In genomic region chr6:42029062-42029685, GRCh38 we compare ENCODE assay signal across 13 cellular contexts. TPM values are rescaled to one million over a fixed set of nuclear protein-coding genes. Genes with fewer than 3 reads are reported as not detected.
DNase-seq lines count a peak whose midpoint lies in the region; ATAC-seq, FAIRE-seq and TF ChIP-seq lines count a peak whose summit lies in the region.
"Had no signal": no experiment of that assay in that cellular context is flagged by ENCODE, and none has a peak within 500 bp of the region (broad histone marks: within the 10 kb centered on the region; RNA-seq: fewer than 3 reads in every experiment).

No MANE protein-coding gene starts in this region.

- no peak overlapping the region for H2AFZ ChIP-seq in H1 (ENCODE audit: low read length)

- DNase-seq in activated naive CD4-positive, alpha-beta T cell treated with anti-CD3 and anti-CD28 coated beads for 36 hours = no peak
- DNase-seq in activated naive CD4-positive, alpha-beta T cell (lab: John Stamatoyannopoulos, UW) = no peak
- DNase-seq in T-cell (no peak), H1 (ENCODE audit: low read depth in 1 of 2, low spot score in 2 of 2) (no peak), glomerular visceral epithelial cell (ENCODE audit: extremely low spot score) (no peak)
- DNase-seq in activated CD4-positive, CD25-positive, alpha-beta regulatory T cell (lab: John Stamatoyannopoulos, UW) = no peak
- DNase-seq: activated gamma-delta T cell treated with Interleukin-2 at 50 U/mL for 16 hours; central memory CD4-positive, alpha-beta T cell; upper lobe of right lung had no signal

- H3K4me3 Mint-ChIP-seq in activated naive CD4-positive, alpha-beta T cell treated with anti-CD3 and anti-CD28 coated beads for 36 hours = peak overlapping the region; percentile 68
- H3K4me3 Mint-ChIP-seq in T-cell = peak overlapping the region in 2 of 3 donors; percentile 62 to 81
- H3K4me3 Mint-ChIP-seq in stimulated activated memory B cell treated with anti-CD40 and anti-IgM and Interleukin-4, amounts not matched to agents 10 μg/mL and 1 μg/mL and 100 μg/mL, for 72 hours = no peak overlapping the region

- H3K36me3 Mint-ChIP-seq in activated naive CD4-positive, alpha-beta T cell treated with anti-CD3 and anti-CD28 coated beads for 36 hours (ENCODE audit: low read depth) = peaks cover 48% of the 10 kb centered on the region
- H3K36me3 Mint-ChIP-seq in T-cell = peaks cover 47% of the 10 kb centered on the region
- H3K36me3 Mint-ChIP-seq in stimulated activated memory B cell treated with anti-CD40 and anti-IgM and Interleukin-4, amounts not matched to agents 10 μg/mL and 1 μg/mL and 100 μg/mL, for 72 hours = peaks cover 8% of the 10 kb centered on the region

- TF ChIP-seq RAD21 in H1 (IDR thresholded peaks at IDR 0.05 in 1 of 2, conservative IDR thresholded peaks at IDR 0.05 in 1 of 2; ENCODE audit: low read depth in 2 of 2, low read length in 2 of 2) = no peak

- no peaks in the 10 kb centered on the region for H3K23me2 ChIP-seq in H1 (ENCODE audit: low read depth, low read length)

- no peak overlapping the region for H3K4ac ChIP-seq in H1 (replicated peaks; ENCODE audit: insufficient read length, low read depth, low read length)

- no peak overlapping the region for H4K91ac ChIP-seq in H1 (replicated peaks; ENCODE audit: insufficient read length, low read length)

- H3K4me1 Mint-ChIP-seq in activated naive CD4-positive, alpha-beta T cell treated with anti-CD3 and anti-CD28 coated beads for 36 hours (ENCODE audit: low read depth) = peaks cover 90% of the 10 kb centered on the region
- peaks cover 87 to 94% (median 89%) of the 10 kb centered on the region in 3 donors for H3K4me1 Mint-ChIP-seq in T-cell
- H3K4me1 Mint-ChIP-seq in stimulated activated memory B cell treated with anti-CD40 and anti-IgM and Interleukin-4, amounts not matched to agents 10 μg/mL and 1 μg/mL and 100 μg/mL, for 72 hours = peaks cover 81% of the 10 kb centered on the region

- H3K4me3 ChIP-seq in H1 (ENCODE audit: extremely low read depth in 1 of 4, insufficient read depth in 2 of 4, low read depth in 3 of 4, low read length in 4 of 4) = no peak overlapping the region
- H3K4me3 ChIP-seq: upper lobe of right lung had no signal

- no peak for FAIRE-seq in H1 (lab: Jason Lieb, UNC)
- FAIRE-seq: keratinocyte had no signal

- H3K27ac ChIP-seq in H1 (ENCODE audit: low read depth, low read length) = no peak overlapping the region
- H3K27ac ChIP-seq: epithelial cell of prostate had no signal

- no peak for TF ChIP-seq CTCF in H1 (IDR thresholded peaks at IDR 0.05; ENCODE audit: control extremely low read depth in 1 of 3, insufficient read depth in 1 of 3, low read depth in 1 of 3, low read length in 3 of 3)

- H3K4me2 ChIP-seq in H1 (ENCODE audit: insufficient read depth in 1 of 2, low read depth in 2 of 2, low read length in 2 of 2) = no peak overlapping the region

- CTCF ChIA-PET in activated naive CD4-positive, alpha-beta T cell treated with anti-CD3 and anti-CD28 coated beads for 36 hours (lab: Charles Lee) = interaction anchor here (0.7 to 3.9 kb wide), 9 partner anchors 11 to 108 kb away, joined by 3 to 17 read pairs (median 4); partner anchors contain the start of gene MED20
- CTCF ChIA-PET in T-cell (lab: Charles Lee) (interaction anchor here in 1 of 2 donors (0.7 to 1.0 kb wide), 3 partner anchors 10 to 519 kb away, joined by 3 to 7 read pairs (median 5); no protein-coding TSS in a partner anchor), H1 (lab: Charles Lee; ENCODE audit: partially characterized antibody) (interaction anchor here (0.6 to 7.6 kb wide), 7 partner anchors 13 to 1073 kb away, joined by 3 to 56 read pairs (median 4); no protein-coding TSS in a partner anchor)

- no peak overlapping the region for H3K9ac ChIP-seq in H1 (replicated peaks in 1 of 4; ENCODE audit: extremely low read depth in 1 of 4, low read depth in 3 of 4, low read length in 3 of 4)

- peaks cover 4 to 8% (median 7%) of the 10 kb centered on the region in 4 experiments; a peak in 5 of 7 replicates for H3K4me1 ChIP-seq in H1 (replicated peaks in 1 of 4; ENCODE audit: control insufficient read depth in 3 of 4, insufficient read depth in 4 of 4, low read length in 3 of 4)

- no peak overlapping the region for H2BK15ac ChIP-seq in H1 (ENCODE audit: low read length)

- H2BK120ac ChIP-seq in H1 (replicated peaks; ENCODE audit: low read depth, low read length) = no peak overlapping the region

- intact Hi-C loops in activated naive CD4-positive, alpha-beta T cell treated with anti-CD3 and anti-CD28 coated beads for 36 hours (cut with micrococcal nuclease) = no loop called here

- H4K20me1 ChIP-seq in H1 (replicated peaks in 1 of 2; ENCODE audit: control insufficient read depth in 1 of 2, insufficient read depth in 2 of 2, low read length in 2 of 2) = no peaks in the 10 kb centered on the region

- no peak overlapping the region for H2BK5ac ChIP-seq in H1 (ENCODE audit: low read depth, low read length)

- H3K27ac Mint-ChIP-seq in activated naive CD4-positive, alpha-beta T cell treated with anti-CD3 and anti-CD28 coated beads for 36 hours = peak overlapping the region; percentile 99
- H3K27ac Mint-ChIP-seq in T-cell = peak overlapping the region; percentile 94 to 95
- H3K27ac Mint-ChIP-seq in stimulated activated memory B cell treated with anti-CD40 and anti-IgM and Interleukin-4, amounts not matched to agents 10 μg/mL and 1 μg/mL and 100 μg/mL, for 72 hours = peak overlapping the region; percentile 88

- no peak overlapping the region for H2AK5ac ChIP-seq in H1 (ENCODE audit: low read depth, low read length)

- H3K23ac ChIP-seq in H1 (ENCODE audit: insufficient read length) = no peak overlapping the region

- no peaks in the 10 kb centered on the region for H3K79me1 ChIP-seq in H1 (ENCODE audit: low read depth, low read length)

- 93% methylated on average over 6 of the region's 6 CpGs; no CpG with 5 or more reads in 1 of the 2 experiments for WGBS in H1 (ENCODE audit: extremely low coverage in 1 of 2, insufficient coverage in 1 of 2, insufficient read length in 1 of 2, insufficient replicate concordance in 2 of 2, low coverage in 1 of 2, low lambda C conversion rate in 2 of 2, missing lambda C conversion rate in 1 of 2), 2 experiments

- no peak overlapping the region for H3K56ac ChIP-seq in H1 (replicated peaks; ENCODE audit: insufficient read length, low read depth, low read length)

- H3K79me2 ChIP-seq in H1 (ENCODE audit: control insufficient read depth in 1 of 2, insufficient read depth in 2 of 2, low read length in 2 of 2) = no peaks in the 10 kb centered on the region

- no peak overlapping the region for H4K5ac ChIP-seq in H1 (ENCODE audit: insufficient read length, low read depth, low read length)

- H3K14ac ChIP-seq in H1 (ENCODE audit: insufficient read length) = no peak overlapping the region

- no peaks in the 10 kb centered on the region for H3K9me3 ChIP-seq in H1 (ENCODE audit: insufficient read depth in 2 of 2, low read depth in 1 of 2, low read length in 1 of 2)
- H3K9me3 ChIP-seq: upper lobe of right lung had no signal

- H4K8ac ChIP-seq in H1 (ENCODE audit: extremely low read depth, insufficient read depth, low read length) = no peak overlapping the region

- H2BK20ac ChIP-seq in H1 (ENCODE audit: low read length) = no peak overlapping the region

- no peak overlapping the region for H3K18ac ChIP-seq in H1 (ENCODE audit: extremely low read depth, low read length)

- H2BK12ac ChIP-seq in H1 (ENCODE audit: low read depth, low read length) = peak overlapping the region; percentile 84; the same call in 1 of the 2 replicates

- H3K36me3 ChIP-seq in H1 (ENCODE audit: control insufficient read depth in 2 of 4, insufficient read depth in 4 of 4, low read length in 3 of 4) = no peaks in the 10 kb centered on the region

- no peak for ATAC-seq in T-cell (replicated peaks in 1 of 4)
- no peak for ATAC-seq in stimulated activated memory B cell treated with anti-CD40 and anti-IgM and Interleukin-4, amounts not matched to agents 10 μg/mL and 1 μg/mL and 100 μg/mL, for 72 hours
- no peak for ATAC-seq in GM19023 (IDR thresholded peaks at IDR 0.05; ENCODE audit: unreplicated experiment)

- peaks cover 0 to 2% (median 0%) of the 10 kb centered on the region in 4 experiments; a peak in 1 of 7 replicates for H3K27me3 ChIP-seq in H1 (replicated peaks in 1 of 4; ENCODE audit: control insufficient read depth in 3 of 4, extremely low read depth in 1 of 4, insufficient read depth in 3 of 4, low read length in 3 of 4)
- H3K27me3 ChIP-seq: upper lobe of right lung had no signal

- no peak for TF ChIP-seq POLR2A in H1 (IDR thresholded peaks at IDR 0.05; ENCODE audit: control extremely low read depth in 1 of 2, low read depth in 2 of 2, low read length in 2 of 2)

- POLR2A ChIA-PET in T-cell (lab: Charles Lee) = interaction anchor here (0.6 to 1.2 kb wide), 10 partner anchors 11 to 283 kb away, joined by 3 to 10 read pairs (median 5); partner anchors contain the start of gene TOMM6 (in 1 of the 2)
- POLR2A ChIA-PET in H1 (lab: Charles Lee; ENCODE audit: partially characterized antibody) = interaction anchor here (0.9 to 1.6 kb wide), 5 partner anchors 17 to 90 kb away, joined by 3 to 5 read pairs (median 4); partner anchors contain the start of gene TAF8

- no peaks in the 10 kb centered on the region for H3K9me3 Mint-ChIP-seq in activated naive CD4-positive, alpha-beta T cell treated with anti-CD3 and anti-CD28 coated beads for 36 hours
- H3K9me3 Mint-ChIP-seq in T-cell = no peaks in the 10 kb centered on the region
- no peaks in the 10 kb centered on the region for H3K9me3 Mint-ChIP-seq in stimulated activated memory B cell treated with anti-CD40 and anti-IgM and Interleukin-4, amounts not matched to agents 10 μg/mL and 1 μg/mL and 100 μg/mL, for 72 hours

- H3K27me3 Mint-ChIP-seq in activated naive CD4-positive, alpha-beta T cell treated with anti-CD3 and anti-CD28 coated beads for 36 hours (ENCODE audit: low read depth) = no peaks in the 10 kb centered on the region
- no peaks in the 10 kb centered on the region for H3K27me3 Mint-ChIP-seq in T-cell
- no peaks in the 10 kb centered on the region for H3K27me3 Mint-ChIP-seq in stimulated activated memory B cell treated with anti-CD40 and anti-IgM and Interleukin-4, amounts not matched to agents 10 μg/mL and 1 μg/mL and 100 μg/mL, for 72 hours

- no peak for TF ChIP-seq EP300 in H1 (IDR thresholded peaks at IDR 0.05; ENCODE audit: borderline replicate concordance in 1 of 2, low read depth in 2 of 2, low read length in 2 of 2)

TF ChIP-seq in H1, 55 proteins besides CTCF, POLR2A, EP300 and RAD21 (continues in another document):
- no peak for TF ChIP-seq TBP (IDR thresholded peaks at IDR 0.05; ENCODE audit: low read depth, low read length)

RNA-seq across cellular contexts. Expression of gene TAF8, which starts 21.1 kb away (rescaled TPM):
- total RNA-seq in activated naive CD4-positive, alpha-beta T cell treated with anti-CD3 and anti-CD28 coated beads for 36 hours = 10 to 100 TPM; 67.3 to 68.5 TPM
- 10 to 100 TPM; 46.0 to 55.5 (median 47.6) TPM for total RNA-seq in T-cell
- 32.7 and 34.0 TPM in 2 replicates for total RNA-seq in H1 (2021; fragmentation: NEBNext Ultra II Directional; extraction: Animal tissue kit (Norgen Biotek cat#: 25700))
- 32.2 and 36.6 TPM in 2 replicates for polyA plus RNA-seq in H1 (2011; rRNA removed)
- polyA plus RNA-seq in H1 (2011; cell fraction: cytosol; rRNA removed) = 34.4 TPM
- 28.5 TPM for polyA plus RNA-seq in H1 (2011; cell fraction: nucleus; rRNA removed)
- 19.8 to 23.7 TPM (median 21.9 TPM) in 4 replicates for polyA plus RNA-seq in H1 (2012, experiment 1 of 2)
- polyA plus RNA-seq in H1 (2012, experiment 2 of 2) = 11.4 TPM
- 19.7 TPM for polyA plus RNA-seq in H1 (2013, experiment 1 of 2)
- 21.2 TPM for polyA plus RNA-seq in H1 (2013, experiment 2 of 2)
- 53.9 and 78.5 TPM in 2 replicates for polyA minus RNA-seq in H1 (2011; rRNA and poly(A)+ RNA removed)
- 23.5 TPM for polyA minus RNA-seq in H1 (2011; cell fraction: cytosol; rRNA and poly(A)+ RNA removed)
- polyA minus RNA-seq in H1 (2011; cell fraction: nucleus; rRNA and poly(A)+ RNA removed) = 35.5 TPM
